ENCODE assay signal across 20 cellular contexts in genomic region chr9:123310551-123311249, GRCh38. TPM values are rescaled to one million over a fixed set of nuclear protein-coding genes. Genes with fewer than 3 reads are reported as not detected.
A peak's percentile ranks its signal among the peaks of the same experiment; 100 is the strongest.
DNase-seq lines count a peak whose midpoint lies in the region; ATAC-seq and TF ChIP-seq lines count a peak whose summit lies in the region.
"Had no signal": no experiment of that assay in that cellular context is flagged by ENCODE, and none has a peak within 500 bp of the region (broad histone marks: within the 10 kb centered on the region; RNA-seq: fewer than 3 reads in every experiment).

No MANE protein-coding gene starts in this region.

- no peaks in the 10 kb centered on the region for H3K27me3 ChIP-seq in BLaER1 treated with 17β-estradiol and CSF1 and Interleukin-3, amounts not matched to agents 10 nM and 100 nM
- H3K27me3 ChIP-seq in liver (ENCODE audit: control insufficient read depth in 4 of 4, insufficient read depth in 4 of 4, low read length in 3 of 4) (no peaks in the 10 kb centered on the region), psoas muscle (ENCODE audit: insufficient read depth in 3 of 3, low read length in 2 of 3) (no peaks in the 10 kb centered on the region), mesenchymal stem cell (ENCODE audit: control insufficient read depth in 1 of 2, insufficient read depth in 1 of 2, low read length in 2 of 2) (peaks cover 14 to 21% of the 10 kb centered on the region in 2 experiments)

- H3K4ac ChIP-seq in mesenchymal stem cell (ENCODE audit: low read depth in 1 of 2, low read length in 2 of 2): no peak overlapping the region

- H3K27ac ChIP-seq in BLaER1 treated with 17β-estradiol and CSF1 and Interleukin-3, amounts not matched to agents 10 nM and 100 nM: peak overlapping the region in 7 of 11 experiments; percentile 30 to 76 (median 64); a peak in 13 of 22 replicates
- H3K27ac ChIP-seq in VCaP: peak overlapping the region; percentile 61
- peak overlapping the region in 1 of 2 donors; percentile 35 for H3K27ac ChIP-seq in liver (ENCODE audit: low read depth in 1 of 2, low read length in 2 of 2)
- H3K27ac ChIP-seq in psoas muscle: peak overlapping the region; percentile 65
- H3K27ac ChIP-seq in mesenchymal stem cell (ENCODE audit: low read length, poor library complexity, severe bottlenecking): no peak overlapping the region

- intact Hi-C loops in psoas muscle (cut with DNase I): no loop called here

- TF ChIP-seq CTCF in VCaP (conservative IDR thresholded peaks at IDR 0.05): no peak
- TF ChIP-seq CTCF in liver (IDR thresholded peaks at IDR 0.05; ENCODE audit: low read depth, low read length, missing input control): no peak
- TF ChIP-seq CTCF in psoas muscle (IDR thresholded peaks at IDR 0.05): no peak

- H4K91ac ChIP-seq in mesenchymal stem cell (ENCODE audit: low read length): no peak overlapping the region

- H3K4me2 ChIP-seq in BLaER1 treated with 17β-estradiol and CSF1 and Interleukin-3, amounts not matched to agents 10 nM and 100 nM: peak overlapping the region in 10 of 11 experiments; percentile 25 to 90 (median 76); a peak in 18 of 22 replicates
- no peak overlapping the region for H3K4me2 ChIP-seq in mesenchymal stem cell (ENCODE audit: low read length, poor library complexity, severe bottlenecking)

- 34% methylated on average over 4 of the region's 4 CpGs for WGBS in liver
- WGBS in psoas muscle, 3 donors: 42 to 54% (median 46%) methylated on average over 4 of the region's 4 CpGs
- 74% methylated on average over 4 of the region's 4 CpGs for WGBS in mesenchymal stem cell

- H3K23ac ChIP-seq in mesenchymal stem cell (ENCODE audit: low read length in 2 of 2): no peak overlapping the region

- no peaks in the 10 kb centered on the region for H4K20me1 ChIP-seq in BLaER1 treated with 17β-estradiol and CSF1 and Interleukin-3, amounts not matched to agents 10 nM and 100 nM

- H3K79me1 ChIP-seq in mesenchymal stem cell (replicated peaks; ENCODE audit: low read length, poor library complexity, severe bottlenecking): no peaks in the 10 kb centered on the region

- H3K36me3 ChIP-seq in BLaER1 treated with 17β-estradiol and CSF1 and Interleukin-3, amounts not matched to agents 10 nM and 100 nM: no peaks in the 10 kb centered on the region
- no peaks in the 10 kb centered on the region for H3K36me3 ChIP-seq in liver (ENCODE audit: control insufficient read depth in 4 of 4, insufficient read depth in 3 of 4, low read depth in 1 of 4, low read length in 3 of 4)
- H3K36me3 ChIP-seq in psoas muscle (ENCODE audit: insufficient read depth in 1 of 2, low read depth in 1 of 2): no peaks in the 10 kb centered on the region
- H3K36me3 ChIP-seq in mesenchymal stem cell (ENCODE audit: control insufficient read depth in 1 of 2, insufficient read depth in 2 of 2, low read depth in 1 of 2, low read length in 2 of 2): no peaks in the 10 kb centered on the region

- H2AFZ ChIP-seq in mesenchymal stem cell (ENCODE audit: low read depth, low read length): no peak overlapping the region

- TF ChIP-seq RAD21 in liver (IDR thresholded peaks at IDR 0.05): no peak

- H2BK15ac ChIP-seq in mesenchymal stem cell (ENCODE audit: low read depth, poor library complexity, severe bottlenecking): no peak overlapping the region

- H3K4me3 ChIP-seq in BLaER1 treated with 17β-estradiol and CSF1 and Interleukin-3, amounts not matched to agents 10 nM and 100 nM: no peak overlapping the region
- H3K4me3 ChIP-seq in liver (ENCODE audit: low read depth in 1 of 3, low read length in 3 of 3): no peak overlapping the region
- peak overlapping the region; percentile 38 for H3K4me3 ChIP-seq in psoas muscle
- no peak overlapping the region for H3K4me3 ChIP-seq in mesenchymal stem cell (ENCODE audit: insufficient read depth in 1 of 2, low read depth in 1 of 2, low read length in 2 of 2)

- no peak overlapping the region for H3K14ac ChIP-seq in mesenchymal stem cell (ENCODE audit: low read length in 2 of 2)

- peak overlapping the region in 5 of 11 experiments; percentile 32 to 63 (median 63); a peak in 8 of 22 replicates for H3K9ac ChIP-seq in BLaER1 treated with 17β-estradiol and CSF1 and Interleukin-3, amounts not matched to agents 10 nM and 100 nM
- H3K9ac ChIP-seq in liver (ENCODE audit: low read depth in 1 of 2, low read length in 2 of 2): no peak overlapping the region
- H3K9ac ChIP-seq in mesenchymal stem cell (ENCODE audit: low read length): no peak overlapping the region

- no peak overlapping the region for H2BK120ac ChIP-seq in mesenchymal stem cell (ENCODE audit: low read depth, low read length)

- no peak overlapping the region for H3K18ac ChIP-seq in mesenchymal stem cell (ENCODE audit: low read depth in 1 of 2, low read length in 2 of 2)

- no peak overlapping the region for H2AK5ac ChIP-seq in mesenchymal stem cell (ENCODE audit: low read length, severe bottlenecking)

- no peak overlapping the region for H2BK5ac ChIP-seq in mesenchymal stem cell (ENCODE audit: low read depth, low read length, poor library complexity, severe bottlenecking)

- no peaks in the 10 kb centered on the region for H3K9me3 ChIP-seq in BLaER1 treated with 17β-estradiol and CSF1 and Interleukin-3, amounts not matched to agents 10 nM and 100 nM (replicated peaks in 1 of 11)
- H3K9me3 ChIP-seq in liver (ENCODE audit: control insufficient read depth in 4 of 4, low read length in 3 of 4) (no peaks in the 10 kb centered on the region), psoas muscle (no peaks in the 10 kb centered on the region), mesenchymal stem cell (ENCODE audit: control insufficient read depth, low read length) (no peaks in the 10 kb centered on the region)

- peaks cover 31 to 94% (median 88%) of the 10 kb centered on the region in 10 experiments for H3K4me1 ChIP-seq in BLaER1 treated with 17β-estradiol and CSF1 and Interleukin-3, amounts not matched to agents 10 nM and 100 nM
- H3K4me1 ChIP-seq in liver (ENCODE audit: control insufficient read depth in 4 of 4, insufficient read depth in 4 of 4, low read length in 3 of 4): peaks cover 0 to 14% (median 9%) of the 10 kb centered on the region in 4 donors
- peaks cover 23% of the 10 kb centered on the region for H3K4me1 ChIP-seq in psoas muscle
- no peaks in the 10 kb centered on the region for H3K4me1 ChIP-seq in mesenchymal stem cell (ENCODE audit: control insufficient read depth, insufficient read depth, low read depth, low read length)

- ATAC-seq in psoas muscle: no peak

- no peak overlapping the region for H4K8ac ChIP-seq in mesenchymal stem cell (ENCODE audit: low read length)

- H2BK12ac ChIP-seq in mesenchymal stem cell (ENCODE audit: low read length in 2 of 2): no peak overlapping the region

- DNase-seq in psoas muscle (no peak), SHP77 (lab: John Stamatoyannopoulos, UW) (no peak), mesenchymal stem cell (no peak), SKM-1 treated with dmso at 0.1 percent for 144 hours (lab: John Stamatoyannopoulos, UW; ENCODE audit: unreplicated experiment) (no peak), superior temporal gyrus (ENCODE audit: extremely low spot score) (no peak)
- DNase-seq: ACHN, DMS 273 treated with DMSO at 0.1 percent for 48 hours, DND-41, H9, NCI-H1105, NCI-H1694, NCI-H2081 treated with DMSO at 0.1 percent for 48 hours, NCI-H82, OCI-M1, SIG-M5 had no signal

TF ChIP-seq in liver, 16 proteins besides CTCF, POLR2A, EP300 and RAD21:
- no peak for TF ChIP-seq HNF4G (IDR thresholded peaks at IDR 0.05)
- TF ChIP-seq FOXA1 (IDR thresholded peaks at IDR 0.05): no peak
- peak; percentile 13 to 55 for TF ChIP-seq RXRA (IDR thresholded peaks at IDR 0.05)
- TF ChIP-seq HNF4A (conservative IDR thresholded peaks at IDR 0.05): peak; percentile 60 to 65
- TF ChIP-seq YY1 (IDR thresholded peaks at IDR 0.05): peak; percentile 14
- peak; percentile 43 for TF ChIP-seq SP1 (IDR thresholded peaks at IDR 0.05)
- TF ChIP-seq FOXA2 (IDR thresholded peaks at IDR 0.05): no peak

RNA-seq across cellular contexts. Expression of gene STRBP, which starts 42.3 kb away (rescaled TPM):
- total RNA-seq in liver: 10 to 100 TPM in 1 of 2 donors, 1 to 10 TPM in 1; 9.7 to 17.2 TPM
- polyA plus RNA-seq in liver: 1 to 10 TPM; 4.3 to 7.3 TPM
- 1 to 10 TPM; 6.2 to 8.5 (median 7.1) TPM for total RNA-seq in psoas muscle
- polyA plus RNA-seq in psoas muscle: 1 to 10 TPM; 3.8 to 5.6 (median 4.8) TPM
- polyA plus RNA-seq in mesenchymal stem cell (2013, experiment 1 of 2): 4.3 TPM
- 3.1 TPM for polyA plus RNA-seq in mesenchymal stem cell (2013, experiment 2 of 2)

RNA-seq across cellular contexts. Expression of gene CRB2, which starts 45.3 kb away (rescaled TPM):
- 1 to 10 TPM in 1 of 2 donors, not detected in 1; 1.7 TPM for total RNA-seq in liver
- polyA plus RNA-seq in liver: not detected
- total RNA-seq in psoas muscle: under 1 TPM in 1 of 4 donors, not detected in 3; 0.05 TPM
- polyA plus RNA-seq in psoas muscle: under 1 TPM in 2 of 3 donors, not detected in 1; 0.01 to 0.03 TPM
- polyA plus RNA-seq in mesenchymal stem cell (2013, experiment 1 of 2): 0.11 TPM
- 0.10 TPM for polyA plus RNA-seq in mesenchymal stem cell (2013, experiment 2 of 2)
- total RNA-seq: LHCN-M2, NCI-H460 had no signal
